6 cellular contexts compared by ENCODE assay signal in genomic region chr19:12913871-12914690, GRCh38. TPM values are rescaled to one million over a fixed set of nuclear protein-coding genes. Genes with fewer than 3 reads are reported as not detected.
A peak's percentile ranks its signal among the peaks of the same experiment; 100 is the strongest.
DNase-seq lines count a peak whose midpoint lies in the region; ATAC-seq lines count a peak whose summit lies in the region.

No MANE protein-coding gene starts in this region.

- DNase-seq in activated gamma-delta T cell treated with Interleukin-2 at 50 U/mL for 16 hours: peak; percentile 64
- no peak for DNase-seq in activated gamma-delta T cell (lab: John Stamatoyannopoulos, UW)
- DNase-seq in activated naive CD8-positive, alpha-beta T cell treated with anti-CD3 and anti-CD28 coated beads, Interleukin-2, amount 10 ng/mL, durations not matched to agents 7 days and 5 days: peak; percentile 61
- peak; percentile 24 for DNase-seq in retina
- DNase-seq in 8988T: no peak

- peaks cover 28% of the 10 kb centered on the region for H3K4me1 Mint-ChIP-seq in activated naive CD8-positive, alpha-beta T cell treated with anti-CD3 and anti-CD28 coated beads, Interleukin-2, amount 10 ng/mL, durations not matched to agents 7 days and 5 days

- ATAC-seq in activated naive CD8-positive, alpha-beta T cell treated with anti-CD3 and anti-CD28 coated beads, Interleukin-2, amount 10 ng/mL, durations not matched to agents 7 days and 5 days (ENCODE audit: low read depth): peak; percentile 88
- no peak for ATAC-seq in GM18873 (IDR thresholded peaks at IDR 0.05; ENCODE audit: low FRiP score, unreplicated experiment)

- POLR2A ChIA-PET in activated naive CD8-positive, alpha-beta T cell treated with anti-CD3 and anti-CD28 coated beads, Interleukin-2, amount 10 ng/mL, durations not matched to agents 7 days and 5 days (lab: Charles Lee): interaction anchor here (0.6 to 3.6 kb wide), 13 partner anchors 10 to 51 kb away, joined by 3 to 27 read pairs (median 5); partner anchors contain the start of genes CALR, DNASE2, FARSA and GCDH

- peak overlapping the region; percentile 70 for H3K4me3 Mint-ChIP-seq in activated naive CD8-positive, alpha-beta T cell treated with anti-CD3 and anti-CD28 coated beads, Interleukin-2, amount 10 ng/mL, durations not matched to agents 7 days and 5 days

- no peaks in the 10 kb centered on the region for H3K27me3 Mint-ChIP-seq in activated naive CD8-positive, alpha-beta T cell treated with anti-CD3 and anti-CD28 coated beads, Interleukin-2, amount 10 ng/mL, durations not matched to agents 7 days and 5 days

- H3K36me3 Mint-ChIP-seq in activated naive CD8-positive, alpha-beta T cell treated with anti-CD3 and anti-CD28 coated beads, Interleukin-2, amount 10 ng/mL, durations not matched to agents 7 days and 5 days: no peaks in the 10 kb centered on the region

- H3K9me3 Mint-ChIP-seq in activated naive CD8-positive, alpha-beta T cell treated with anti-CD3 and anti-CD28 coated beads, Interleukin-2, amount 10 ng/mL, durations not matched to agents 7 days and 5 days: no peaks in the 10 kb centered on the region

- peak overlapping the region; percentile 97 for H3K27ac Mint-ChIP-seq in activated naive CD8-positive, alpha-beta T cell treated with anti-CD3 and anti-CD28 coated beads, Interleukin-2, amount 10 ng/mL, durations not matched to agents 7 days and 5 days

RNA-seq across cellular contexts. Expression of gene SYCE2, which starts 5.0 kb away (rescaled TPM):
- total RNA-seq in activated naive CD8-positive, alpha-beta T cell treated with anti-CD3 and anti-CD28 coated beads, Interleukin-2, amount 10 ng/mL, durations not matched to agents 7 days and 5 days: 1 to 10 TPM; 3.6 to 4.4 TPM

RNA-seq across cellular contexts. Expression of gene FARSA, which starts 19.4 kb away (rescaled TPM):
- total RNA-seq in activated naive CD8-positive, alpha-beta T cell treated with anti-CD3 and anti-CD28 coated beads, Interleukin-2, amount 10 ng/mL, durations not matched to agents 7 days and 5 days: 10 to 100 TPM; 69.2 to 73.3 TPM

RNA-seq across cellular contexts. Expression of gene GCDH, which starts 23.1 kb away (rescaled TPM):
- 10 to 100 TPM; 39.7 to 43.4 TPM for total RNA-seq in activated naive CD8-positive, alpha-beta T cell treated with anti-CD3 and anti-CD28 coated beads, Interleukin-2, amount 10 ng/mL, durations not matched to agents 7 days and 5 days

RNA-seq across cellular contexts. Expression of gene CALR, which starts 24.3 kb away (rescaled TPM):
- 100 to 1,000 TPM; 522 to 531 TPM for total RNA-seq in activated naive CD8-positive, alpha-beta T cell treated with anti-CD3 and anti-CD28 coated beads, Interleukin-2, amount 10 ng/mL, durations not matched to agents 7 days and 5 days

RNA-seq across cellular contexts. Expression of gene KLF1, which starts 27.1 kb away (rescaled TPM):
- under 1 TPM in 1 of 2 experiments, not detected in 1; 0.19 TPM for total RNA-seq in activated naive CD8-positive, alpha-beta T cell treated with anti-CD3 and anti-CD28 coated beads, Interleukin-2, amount 10 ng/mL, durations not matched to agents 7 days and 5 days

Comparison
In these comparisons a context has a peak if more than half of its experiments do, and no peak if none do; other contexts are left out.
1. DNase-seq: peak in activated gamma-delta T cell treated with Interleukin-2 at 50 U/mL for 16 hours (single experiment), activated naive CD8-positive, alpha-beta T cell treated with anti-CD3 and anti-CD28 coated beads, Interleukin-2, amount 10 ng/mL, durations not matched to agents 7 days and 5 days (single experiment) and retina (single experiment); none in activated gamma-delta T cell (single experiment) and 8988T (single experiment).